In genomic region chr10:30343962-30344361, GRCh38 we compare ENCODE assay signal across 23 cellular contexts.
"Had no signal": no experiment of that assay in that cellular context is flagged by ENCODE, and none has a peak within 500 bp of the region (broad histone marks: within the 10 kb centered on the region; RNA-seq: fewer than 3 reads in every experiment).

No MANE protein-coding gene starts in this region.

- ATAC-seq: esophagus mucosa; gastrocnemius medialis; left lobe of liver; naive thymus-derived CD4-positive, alpha-beta T cell; psoas muscle; right cardiac atrium; stimulated activated memory B cell treated with anti-CD40 and anti-IgM and Interleukin-4, amounts not matched to agents 10 μg/mL and 1 μg/mL and 100 μg/mL, for 72 hours had no signal

- H3K4me3 Mint-ChIP-seq: nephron; neural progenitor cell; stimulated activated memory B cell treated with anti-CD40 and anti-IgM and Interleukin-4, amounts not matched to agents 10 μg/mL and 1 μg/mL and 100 μg/mL, for 72 hours; stimulated activated naive CD8-positive, alpha-beta T cell treated with anti-CD3 and anti-CD28 coated beads, Interleukin-15, Interleukin-2, amounts not matched to agents 100 ng/mL and 50 ng/mL, for 24 hours had no signal

- H3K4me2 ChIP-seq: neural progenitor cell had no signal

- H3K27me3 Mint-ChIP-seq: naive thymus-derived CD4-positive, alpha-beta T cell; stimulated activated memory B cell treated with anti-CD40 and anti-IgM and Interleukin-4, amounts not matched to agents 10 μg/mL and 1 μg/mL and 100 μg/mL, for 72 hours; stimulated activated naive CD8-positive, alpha-beta T cell treated with anti-CD3 and anti-CD28 coated beads, Interleukin-15, Interleukin-2, amounts not matched to agents 100 ng/mL and 50 ng/mL, for 24 hours had no signal

- H3K27ac Mint-ChIP-seq: nephron; neural progenitor cell; stimulated activated memory B cell treated with anti-CD40 and anti-IgM and Interleukin-4, amounts not matched to agents 10 μg/mL and 1 μg/mL and 100 μg/mL, for 72 hours; stimulated activated naive CD8-positive, alpha-beta T cell treated with anti-CD3 and anti-CD28 coated beads, Interleukin-15, Interleukin-2, amounts not matched to agents 100 ng/mL and 50 ng/mL, for 24 hours had no signal

- H2AFZ ChIP-seq: neural progenitor cell had no signal

- FAIRE-seq: kidney had no signal

- H3K9ac ChIP-seq: neural progenitor cell had no signal

- H3K27ac ChIP-seq: epithelial cell of prostate, gastrocnemius medialis, neural progenitor cell, psoas muscle, sigmoid colon, suprapubic skin, vagina had no signal

- DNase-seq: cortex of kidney; foreskin fibroblast; gastrocnemius medialis; head of caudate nucleus; kidney; mesendoderm; midbrain; naive thymus-derived CD4-positive, alpha-beta T cell; psoas muscle; right cardiac atrium; sigmoid colon; stimulated activated CD4-positive, alpha-beta T cell treated with anti-CD3 and anti-CD28 coated beads, Interleukin-2, amount 100 ng/mL, for 24 hours; stimulated activated CD4-positive, alpha-beta T cell treated with anti-CD3 and anti-CD28 coated beads, Interleukin-4, amount 100 ng/mL, for 24 hours; trophoblast cell had no signal

- H3K9me3 Mint-ChIP-seq: naive thymus-derived CD4-positive, alpha-beta T cell; nephron; neural progenitor cell; stimulated activated memory B cell treated with anti-CD40 and anti-IgM and Interleukin-4, amounts not matched to agents 10 μg/mL and 1 μg/mL and 100 μg/mL, for 72 hours; stimulated activated naive CD8-positive, alpha-beta T cell treated with anti-CD3 and anti-CD28 coated beads, Interleukin-15, Interleukin-2, amounts not matched to agents 100 ng/mL and 50 ng/mL, for 24 hours had no signal

- H3K9me3 ChIP-seq: gastrocnemius medialis, psoas muscle, sigmoid colon, suprapubic skin, vagina had no signal

- H3K4me3 ChIP-seq: gastrocnemius medialis, neural progenitor cell, psoas muscle, sigmoid colon, suprapubic skin, vagina had no signal

- H3K27me3 ChIP-seq: gastrocnemius medialis, neural progenitor cell, sigmoid colon, suprapubic skin, vagina had no signal
